10 cellular contexts compared by ENCODE assay signal in genomic region chr11:20661850-20662249, GRCh38. TPM values are rescaled to one million over a fixed set of nuclear protein-coding genes. Genes with fewer than 3 reads are reported as not detected.
"Had no signal": no experiment of that assay in that cellular context is flagged by ENCODE, and none has a peak within 500 bp of the region (broad histone marks: within the 10 kb centered on the region; RNA-seq: fewer than 3 reads in every experiment).

No MANE protein-coding gene starts in this region.

- ATAC-seq: GM23338, HCT116 had no signal

- H3K27ac Mint-ChIP-seq: GM23338, HFFc6 had no signal

- H3K4me1 ChIP-seq: HAP-1 had no signal

- H3K4me3 Mint-ChIP-seq: GM23338, HFFc6 had no signal

- H3K36me3 ChIP-seq: HAP-1 had no signal

- DNase-seq: H7, HFFc6, IMR-90, KBM-7 had no signal

- H3K4me3 ChIP-seq: GM23338, HAP-1 had no signal

- H2AFZ ChIP-seq: GM23338 had no signal

- H3K9me3 ChIP-seq: HAP-1 had no signal

- H3K9ac ChIP-seq: KMS-11 had no signal

- H3K4me2 ChIP-seq: GM23338, KMS-11 had no signal

- H3K27ac ChIP-seq: KMS-11 had no signal

- H3K9me3 Mint-ChIP-seq: GM23338, HFFc6 had no signal

RNA-seq across cellular contexts. Expression of gene NELL1, which starts 7.5 kb away (rescaled TPM):
- total RNA-seq: H1, HFFc6, HT-29, IMR-90 had no signal
- polyA plus RNA-seq: GM23338, IMR-90 had no signal
